Comparison of ENCODE assay signal across 17 cellular contexts in the genomic region with DNA sequence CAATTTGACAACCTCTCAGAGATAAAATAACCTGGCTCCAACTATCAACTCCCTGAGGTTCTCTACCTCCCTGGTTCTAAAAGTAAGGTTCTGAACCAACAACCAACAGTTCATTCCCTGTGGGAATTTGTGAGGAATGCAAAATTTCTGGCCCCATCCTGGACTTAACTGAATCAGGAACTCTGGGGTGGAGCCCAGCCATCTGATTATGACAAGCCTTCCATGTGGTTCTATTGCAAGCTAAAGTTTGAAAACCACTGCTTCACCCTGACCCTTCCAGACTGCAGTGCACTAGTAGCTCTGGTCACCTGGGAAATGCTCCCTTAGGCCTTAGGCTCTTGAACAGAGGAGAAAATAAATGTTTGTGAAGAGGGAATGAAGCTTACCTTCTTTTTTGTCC.
"Had no signal": no experiment of that assay in that cellular context is flagged by ENCODE, and none has a peak within 500 bp of the region (broad histone marks: within the 10 kb centered on the region; RNA-seq: fewer than 3 reads in every experiment).

No MANE protein-coding gene starts in this region.

- H3K4me3 ChIP-seq: breast epithelium, mucosa of descending colon had no signal

- H3K4me1 ChIP-seq: breast epithelium, parathyroid adenoma had no signal

- H3K4me3 Mint-ChIP-seq: naive thymus-derived CD4-positive, alpha-beta T cell had no signal

- H3K27me3 ChIP-seq: breast epithelium had no signal

- H3K27ac Mint-ChIP-seq: naive thymus-derived CD4-positive, alpha-beta T cell had no signal

- H3K27me3 Mint-ChIP-seq: naive thymus-derived CD4-positive, alpha-beta T cell had no signal

- H3K27ac ChIP-seq: breast epithelium, epithelial cell of prostate, parathyroid adenoma, VCaP had no signal

- H3K9me3 ChIP-seq: breast epithelium, mucosa of descending colon had no signal

- DNase-seq: activated CD4-positive, alpha-beta T cell treated with anti-CD3 and anti-CD28 coated beads, Interleukin-2, amount 50 U/mL, for 48 hours; activated gamma-delta T cell; aorta; dermis blood vessel endothelial cell; mammary epithelial cell; mucosa of descending colon; naive thymus-derived CD4-positive, alpha-beta T cell; stimulated activated CD4-positive, alpha-beta T cell treated with anti-CD3 and anti-CD28 coated beads, Interleukin-15, amount 100 ng/mL, for 24 hours; stimulated activated CD4-positive, alpha-beta T cell treated with anti-CD3 and anti-CD28 coated beads, Interleukin-4, amount 100 ng/mL, for 1 hour; stimulated activated naive CD4-positive, alpha-beta T cell treated with Interleukin-2 at 50 U/mL for 16 hours; T-helper 1 cell; T1000 had no signal

- ATAC-seq: mucosa of descending colon; naive thymus-derived CD4-positive, alpha-beta T cell; SK-N-SH treated with all-trans-retinoic acid at 6 μM for 48 hours had no signal

- H3K36me3 ChIP-seq: breast epithelium had no signal

- H3K9ac ChIP-seq: parathyroid adenoma had no signal

- H2AFZ ChIP-seq: parathyroid adenoma had no signal
